16 cellular contexts compared by ENCODE assay signal in the genomic region with DNA sequence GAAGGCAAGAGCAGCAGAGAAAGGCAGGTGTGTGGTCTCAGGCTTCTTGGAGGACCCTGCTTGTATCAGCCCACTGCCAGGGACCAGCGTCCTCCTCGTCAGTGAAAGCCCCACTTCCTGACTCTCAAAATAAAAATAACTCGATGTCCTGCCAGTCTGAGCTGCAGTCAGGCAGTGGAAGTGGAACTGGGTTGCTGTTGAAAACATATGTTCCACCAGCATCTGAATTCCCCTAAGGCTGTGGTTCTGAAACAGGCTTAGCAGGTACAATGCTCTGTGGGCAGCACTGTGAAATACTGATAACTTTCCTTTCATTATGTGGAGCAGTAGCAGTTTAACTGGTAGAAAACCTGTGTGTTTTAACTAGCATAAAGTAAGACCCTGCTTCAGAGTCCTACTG.
A peak's percentile ranks its signal among the peaks of the same experiment; 100 is the strongest.
DNase-seq lines count a peak whose midpoint lies in the region; ATAC-seq and TF ChIP-seq lines count a peak whose summit lies in the region.
"Had no signal": no experiment of that assay in that cellular context is flagged by ENCODE, and none has a peak within 500 bp of the region (broad histone marks: within the 10 kb centered on the region; RNA-seq: fewer than 3 reads in every experiment).

No MANE protein-coding gene starts in this region.

- peaks cover 11 to 15% of the 10 kb centered on the region in 2 donors for H3K4me1 ChIP-seq in thyroid gland
- H3K4me1 ChIP-seq: tibial nerve had no signal

- H3K27me3 ChIP-seq in CD4-positive, alpha-beta T cell (ENCODE audit: control insufficient read depth, insufficient read depth, low read length) = no peaks in the 10 kb centered on the region
- no peaks in the 10 kb centered on the region for H3K27me3 ChIP-seq in thyroid gland
- H3K27me3 ChIP-seq: tibial nerve had no signal

- 44 to 66% methylated on average over 3 of the region's 3 CpGs for WGBS in thyroid gland, 2 donors

- no peak overlapping the region for H3K27ac Mint-ChIP-seq in CD4-positive, alpha-beta T cell
- H3K27ac Mint-ChIP-seq: memory B cell, progenitor cell of endocrine pancreas had no signal

- POLR2A ChIA-PET in CD4-positive, alpha-beta T cell (lab: Charles Lee) = no interaction called here

- H3K36me3 ChIP-seq in thyroid gland = no peaks in the 10 kb centered on the region

- TF ChIP-seq POLR2A in thyroid gland (IDR thresholded peaks at IDR 0.05) = no peak

- H3K36me3 Mint-ChIP-seq in CD4-positive, alpha-beta T cell (ENCODE audit: low read depth) = no peaks in the 10 kb centered on the region
- H3K36me3 Mint-ChIP-seq: memory B cell had no signal

- H3K9me3 Mint-ChIP-seq in CD4-positive, alpha-beta T cell = no peaks in the 10 kb centered on the region
- H3K9me3 Mint-ChIP-seq: memory B cell had no signal

- no peak overlapping the region for H3K4me3 ChIP-seq in thyroid gland (replicated peaks in 1 of 3)
- H3K4me3 ChIP-seq: tibial nerve had no signal

- H3K4me3 Mint-ChIP-seq in CD4-positive, alpha-beta T cell = no peak overlapping the region
- H3K4me3 Mint-ChIP-seq: memory B cell had no signal

- CTCF ChIA-PET in CD4-positive, alpha-beta T cell (lab: Charles Lee) = no interaction called here

- no peak for TF ChIP-seq CTCF in GM20000 (IDR thresholded peaks at IDR 0.05; ENCODE audit: extremely low read depth, missing control alignments)
- no peak for TF ChIP-seq CTCF in CD4-positive, alpha-beta T cell (IDR thresholded peaks at IDR 0.05)
- TF ChIP-seq CTCF in thyroid gland (IDR thresholded peaks at IDR 0.05) = no peak

- DNase-seq in GM20000 (ENCODE audit: low spot score) = peak; percentile 56
- DNase-seq in cerebellum (ENCODE audit: low spot score) = peak; percentile 47
- no peak for DNase-seq in CD4-positive, alpha-beta T cell
- no peak for DNase-seq in superior temporal gyrus (ENCODE audit: extremely low spot score)
- DNase-seq in thyroid gland = no peak
- DNase-seq in SKM-1 (lab: John Stamatoyannopoulos, UW; ENCODE audit: unreplicated experiment) = no peak
- DNase-seq: activated CD4-positive, alpha-beta T cell treated with anti-CD3 and anti-CD28 coated beads for 48 hours; activated naive CD4-positive, alpha-beta T cell treated with anti-CD3 and anti-CD28 coated beads, Interleukin-2, amount 50 U/mL, for 16 hours; head of caudate nucleus; NCI-H2029 treated with DMSO at 0.1 percent for 48 hours; stimulated activated CD4-positive, alpha-beta T cell treated with anti-CD3 and anti-CD28 coated beads, Interleukin-4, amount 100 ng/mL, for 4 hours had no signal

- H3K4me1 Mint-ChIP-seq in CD4-positive, alpha-beta T cell (ENCODE audit: low read depth) = no peaks in the 10 kb centered on the region

- H3K27ac ChIP-seq in CD4-positive, alpha-beta T cell (ENCODE audit: low read depth, low read length) = no peak overlapping the region
- no peak overlapping the region for H3K27ac ChIP-seq in thyroid gland
- H3K27ac ChIP-seq: tibial nerve had no signal

- intact Hi-C loops in CD4-positive, alpha-beta T cell (cut with DNase I, micrococcal nuclease) = no loop called here
- intact Hi-C loops in thyroid gland (cut with DNase I) = no loop called here

- H3K27me3 Mint-ChIP-seq in CD4-positive, alpha-beta T cell = no peaks in the 10 kb centered on the region

- ATAC-seq in GM18517 (IDR thresholded peaks at IDR 0.05; ENCODE audit: unreplicated experiment) (peak; percentile 59), HG02981 (IDR thresholded peaks at IDR 0.05; ENCODE audit: unreplicated experiment) (peak; percentile 78)
- no peak for ATAC-seq in CD4-positive, alpha-beta T cell (ENCODE audit: poor library complexity)

- H3K9me3 ChIP-seq in CD4-positive, alpha-beta T cell (ENCODE audit: control insufficient read depth, low read length) = no peaks in the 10 kb centered on the region
- no peaks in the 10 kb centered on the region for H3K9me3 ChIP-seq in thyroid gland
- H3K9me3 ChIP-seq: tibial nerve had no signal

Comparison
In these comparisons a context has a peak if more than half of its experiments do, and no peak if none do; other contexts are left out.
1. DNase-seq: peak in GM20000 (single experiment) and cerebellum (single experiment); none in CD4-positive, alpha-beta T cell (0 of 10), superior temporal gyrus (single experiment), thyroid gland (0 of 2) and SKM-1 (single experiment).